13 cellular contexts compared by ENCODE assay signal in the genomic region with DNA sequence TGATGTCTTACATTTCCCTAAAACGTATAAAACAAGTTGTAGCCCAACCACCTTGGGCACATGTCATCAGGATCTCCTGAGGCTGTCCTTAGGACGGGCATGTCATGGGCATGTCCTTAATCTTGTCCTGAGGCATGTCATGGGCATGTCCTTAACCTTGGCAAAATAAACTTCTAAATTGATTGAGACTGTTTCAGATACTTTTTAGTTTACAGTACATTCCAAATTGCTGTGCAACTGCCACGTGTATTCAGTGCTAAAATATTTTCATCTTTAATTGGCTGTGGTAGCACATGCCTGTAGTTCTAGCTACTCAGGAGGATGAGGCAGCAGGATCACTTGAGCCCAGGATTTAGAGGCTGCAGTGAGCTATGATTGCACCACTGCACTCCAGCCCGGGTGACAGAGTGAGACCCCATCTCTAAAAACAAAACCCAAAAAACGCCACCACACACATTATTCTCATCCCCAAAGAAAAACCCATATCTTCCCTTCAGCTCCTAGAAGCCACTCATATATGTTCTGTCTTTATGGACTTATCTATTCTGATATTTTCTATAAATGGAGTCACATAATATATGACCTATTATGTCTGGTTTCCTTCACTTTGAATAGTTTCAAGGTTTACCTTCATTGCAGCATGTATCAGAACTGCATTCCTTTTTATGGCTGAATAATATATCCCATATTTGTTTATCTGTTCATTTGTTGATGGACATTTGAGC.
DNase-seq lines count a peak whose midpoint lies in the region; ATAC-seq and TF ChIP-seq lines count a peak whose summit lies in the region.
"Had no signal": no experiment of that assay in that cellular context is flagged by ENCODE, and none has a peak within 500 bp of the region (broad histone marks: within the 10 kb centered on the region; RNA-seq: fewer than 3 reads in every experiment).

No MANE protein-coding gene starts in this region.

- no peaks in the 10 kb centered on the region for H3K4me1 ChIP-seq in H9 (ENCODE audit: insufficient read depth, low read length)
- H3K4me1 ChIP-seq: testis had no signal

- no peak overlapping the region for H4K8ac ChIP-seq in H9 (replicated peaks; ENCODE audit: insufficient read length, low read depth, low read length)

- no peak overlapping the region for H3K4ac ChIP-seq in H9 (ENCODE audit: low read depth, low read length)

- H3K27me3 Mint-ChIP-seq in activated naive CD8-positive, alpha-beta T cell = no peaks in the 10 kb centered on the region
- H3K27me3 Mint-ChIP-seq in H9 (ENCODE audit: low read depth) (peaks cover 3% of the 10 kb centered on the region), T-helper 17 cell (no peaks in the 10 kb centered on the region)

- no peak overlapping the region for H2BK20ac ChIP-seq in H9 (ENCODE audit: low read depth, low read length, poor library complexity, severe bottlenecking)

- no peak overlapping the region for H3K9ac ChIP-seq in H9 (ENCODE audit: extremely low read depth, insufficient read length, low read length)

- no peak overlapping the region for H3K23ac ChIP-seq in H9 (ENCODE audit: insufficient read length, low read depth, low read length)

- no peak overlapping the region for H2BK15ac ChIP-seq in H9 (ENCODE audit: low read depth, low read length)

- no peak overlapping the region for H3K56ac ChIP-seq in H9 (ENCODE audit: insufficient read length, low read depth, low read length)

- no peak overlapping the region for H3K4me3 Mint-ChIP-seq in activated naive CD8-positive, alpha-beta T cell
- H3K4me3 Mint-ChIP-seq in H9 (no peak overlapping the region), T-helper 17 cell (no peak overlapping the region)

- H2BK120ac ChIP-seq in H9 (ENCODE audit: low read depth, low read length, poor library complexity, severe bottlenecking) = no peak overlapping the region

- H3K14ac ChIP-seq in H9 (ENCODE audit: insufficient read depth, low read length) = no peak overlapping the region

- no peak overlapping the region for H2BK12ac ChIP-seq in H9 (ENCODE audit: insufficient read length, low read depth, low read length)

- TF ChIP-seq CTCF in H9 (conservative IDR thresholded peaks at IDR 0.05) = no peak

- H3K4me1 Mint-ChIP-seq in activated naive CD8-positive, alpha-beta T cell (ENCODE audit: low read depth) = peaks cover 18% of the 10 kb centered on the region
- H3K4me1 Mint-ChIP-seq in H9 (no peaks in the 10 kb centered on the region), T-helper 17 cell (peaks cover 12% of the 10 kb centered on the region)

- H3K18ac ChIP-seq in H9 (ENCODE audit: insufficient read length, low read depth, low read length) = no peak overlapping the region

- no peak overlapping the region for H3K27ac ChIP-seq in H9 (ENCODE audit: insufficient read length, low read depth, low read length)
- H3K27ac ChIP-seq: cardiac muscle cell, testis had no signal

- H4K20me1 ChIP-seq in H9 (ENCODE audit: control insufficient read depth, insufficient read depth, insufficient read length) = no peaks in the 10 kb centered on the region

- peaks cover 14% of the 10 kb centered on the region for H3K9me3 Mint-ChIP-seq in activated naive CD8-positive, alpha-beta T cell (ENCODE audit: low read depth)
- H3K9me3 Mint-ChIP-seq in H9 = peaks cover 45 to 50% of the 10 kb centered on the region in 2 experiments

- no peaks in the 10 kb centered on the region for H3K79me1 ChIP-seq in H9 (ENCODE audit: insufficient read depth, low read depth, low read length, poor library complexity, severe bottlenecking)

- H3K27me3 ChIP-seq in H9 (ENCODE audit: insufficient read depth, low read length) = no peaks in the 10 kb centered on the region
- H3K27me3 ChIP-seq: cardiac muscle cell, testis had no signal

- DNase-seq in NCI-H1417 (lab: John Stamatoyannopoulos, UW) = no peak
- DNase-seq in H9 = no peak
- DNase-seq in T-helper 17 cell = no peak
- DNase-seq in GF-D8 (lab: John Stamatoyannopoulos, UW) = no peak
- DNase-seq: activated CD4-positive, alpha-beta T cell treated with anti-CD3 and anti-CD28 coated beads, Interleukin-2, amount 50 U/mL, for 1 hour; NCI-H146; SHP77; testis had no signal

- H3K36me3 Mint-ChIP-seq in activated naive CD8-positive, alpha-beta T cell = peaks cover 14% of the 10 kb centered on the region
- H3K36me3 Mint-ChIP-seq in H9 (ENCODE audit: insufficient read depth in 1 of 3, low read depth in 3 of 3) (peaks cover 11 to 54% (median 27%) of the 10 kb centered on the region in 3 experiments), T-helper 17 cell (ENCODE audit: low read depth) (peaks cover 4% of the 10 kb centered on the region)

- no peak overlapping the region for H2AFZ ChIP-seq in H9 (ENCODE audit: low read length)

- H3T11ph ChIP-seq in H9 (ENCODE audit: low read length) = no peak overlapping the region

- H4K5ac ChIP-seq in H9 (ENCODE audit: insufficient read length, low read depth, low read length) = no peak overlapping the region

- no peaks in the 10 kb centered on the region for H3K23me2 ChIP-seq in H9 (ENCODE audit: insufficient read length, low read depth, low read length, poor library complexity, severe bottlenecking)

- no peak overlapping the region for H4K91ac ChIP-seq in H9 (ENCODE audit: insufficient read length, low read depth, low read length)

- peaks cover 8% of the 10 kb centered on the region for H3K9me3 ChIP-seq in H9 (ENCODE audit: control insufficient read depth, low read depth, low read length)
- H3K9me3 ChIP-seq in T-helper 17 cell (ENCODE audit: control insufficient read depth, low read length, poor library complexity, severe bottlenecking) = no peaks in the 10 kb centered on the region
- H3K9me3 ChIP-seq: testis had no signal

- no peak overlapping the region for H2BK5ac ChIP-seq in H9 (ENCODE audit: insufficient read length, low read length)

- H3K79me2 ChIP-seq in H9 (ENCODE audit: insufficient read depth, low read length) = no peaks in the 10 kb centered on the region

- peak overlapping the region; percentile 43 for H3K27ac Mint-ChIP-seq in activated naive CD8-positive, alpha-beta T cell
- H3K27ac Mint-ChIP-seq in H9 (peak overlapping the region in 1 of 3 experiments; percentile 50; a peak in 3 of 7 replicates), T-helper 17 cell (no peak overlapping the region)

- ATAC-seq in GM18511 (IDR thresholded peaks at IDR 0.05; ENCODE audit: unreplicated experiment) = peak; percentile 64
- peak; percentile 64 for ATAC-seq in GM21423 (IDR thresholded peaks at IDR 0.05; ENCODE audit: unreplicated experiment)
- ATAC-seq in HG03064 (IDR thresholded peaks at IDR 0.05; ENCODE audit: low read depth, unreplicated experiment) = peak; percentile 47
- no peak for ATAC-seq in T-helper 17 cell

- no peak overlapping the region for H2AK5ac ChIP-seq in H9 (ENCODE audit: insufficient read length, low read length)

- WGBS in H9 (ENCODE audit: extremely low coverage, insufficient read length, low lambda C conversion rate) = no CpG with 5 or more reads among the region's 5 CpGs

- no peak overlapping the region for H3K4me2 ChIP-seq in H9 (ENCODE audit: insufficient read depth, insufficient read length, low read length)
